In the genomic region with DNA sequence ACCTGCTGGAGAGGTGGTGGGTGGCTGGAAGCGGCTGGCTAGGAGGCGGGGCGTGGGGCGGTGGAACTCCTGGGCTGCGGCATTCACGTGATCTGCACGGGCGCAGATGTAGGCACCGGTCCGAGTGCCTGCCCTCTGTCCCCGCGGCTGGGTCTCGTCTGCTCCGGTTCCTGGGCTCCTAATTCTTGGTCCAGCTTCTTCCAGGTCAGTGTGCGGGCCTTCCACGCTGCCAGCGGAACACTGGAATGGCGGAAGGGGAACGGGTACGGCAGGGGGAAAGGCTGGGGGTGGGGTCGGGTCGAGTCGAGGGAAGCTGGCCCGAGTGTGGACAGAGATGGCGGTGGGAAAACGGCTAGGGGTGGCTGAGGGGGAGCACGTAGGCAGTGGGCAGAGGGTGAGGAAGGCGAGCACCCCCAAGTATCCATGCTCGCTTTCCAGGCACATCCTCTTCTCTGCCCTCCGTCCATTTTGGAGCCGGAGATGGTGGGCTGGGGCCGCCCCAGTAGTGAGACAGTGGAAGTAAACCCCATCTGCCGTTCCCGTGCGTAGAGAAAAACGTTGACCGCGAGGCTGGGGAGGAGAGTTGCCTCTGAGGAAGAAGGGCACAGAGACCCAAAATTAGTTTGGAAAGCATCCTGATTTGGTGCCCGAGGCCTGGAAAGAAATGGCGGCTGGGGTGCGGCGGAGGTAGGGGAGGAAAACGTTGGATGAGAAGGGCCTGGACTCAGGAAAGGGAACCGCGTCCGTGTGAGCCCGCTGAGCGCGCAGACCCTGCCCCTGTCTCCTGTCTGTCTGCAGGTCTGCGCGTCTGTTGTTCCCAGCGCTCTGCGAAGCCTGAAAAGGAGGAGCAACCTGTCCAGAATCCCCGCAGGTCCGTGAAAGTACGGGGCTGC, we compare ENCODE assay signal across 1 cellular context.
A peak's percentile ranks its signal among the peaks of the same experiment; 100 is the strongest.
TF ChIP-seq lines count a peak whose summit lies in the region.

A gene (plus strand): TSS at position 95 of the 893 bp plus-strand sequence. CDS start 1,161 bp downstream, outside the sequence.

TF ChIP-seq in A549, 52 proteins besides CTCF, POLR2A, EP300 and RAD21 (continued from another document):
- no peak for TF ChIP-seq CEBPB (IDR thresholded peaks at IDR 0.05)
- peak; percentile 39 for TF ChIP-seq PHF8 (IDR thresholded peaks at IDR 0.05; ENCODE audit: borderline replicate concordance, low read depth)
TF ChIP-seq in A549: peak in this region for 6.
